In genomic region chr14:23669441-23669840, GRCh38 we compare ENCODE assay signal across 2 cellular contexts.
TF ChIP-seq lines count a peak whose summit lies in the region.

No MANE protein-coding gene starts in this region.

TF ChIP-seq in HepG2, 621 proteins besides CTCF, POLR2A, EP300 and RAD21:
- TF ChIP-seq ZNF672 (CRISPR knock-in tag; IDR thresholded peaks at IDR 0.05) (no peak), IRF2 (CRISPR knock-in tag; IDR thresholded peaks at IDR 0.05) (no peak), ZNF878 (CRISPR knock-in tag; IDR thresholded peaks at IDR 0.05) (0 out of 2 replicates have a peak, but pooled peaks have one; percentile 24), NFE2L2 (IDR thresholded peaks at IDR 0.05; ENCODE audit: low read length) (no peak)

TF ChIP-seq in H1, 55 proteins besides CTCF, POLR2A, EP300 and RAD21:
- TF ChIP-seq SAP30 (IDR thresholded peaks at IDR 0.05; ENCODE audit: insufficient read depth, insufficient replicate concordance, low read length) (no peak), SP2 (IDR thresholded peaks at IDR 0.05; ENCODE audit: low read length) (no peak), RFX5 (IDR thresholded peaks at IDR 0.05; ENCODE audit: borderline replicate concordance, low read depth, low read length) (no peak), CTBP2 (IDR thresholded peaks at IDR 0.05; ENCODE audit: borderline replicate concordance, insufficient read depth, insufficient read length, low read length) (no peak), POU5F1 (IDR thresholded peaks at IDR 0.05; ENCODE audit: low read depth, low read length) (no peak)
- TF ChIP-seq, protein P1, sequence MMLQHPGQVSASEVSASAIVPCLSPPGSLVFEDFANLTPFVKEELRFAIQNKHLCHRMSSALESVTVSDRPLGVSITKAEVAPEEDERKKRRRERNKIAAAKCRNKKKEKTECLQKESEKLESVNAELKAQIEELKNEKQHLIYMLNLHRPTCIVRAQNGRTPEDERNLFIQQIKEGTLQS (IDR thresholded peaks at IDR 0.05; ENCODE audit: insufficient read depth, low read depth, low read length), result no peak
